2 cellular contexts compared by ENCODE assay signal in the genomic region with DNA sequence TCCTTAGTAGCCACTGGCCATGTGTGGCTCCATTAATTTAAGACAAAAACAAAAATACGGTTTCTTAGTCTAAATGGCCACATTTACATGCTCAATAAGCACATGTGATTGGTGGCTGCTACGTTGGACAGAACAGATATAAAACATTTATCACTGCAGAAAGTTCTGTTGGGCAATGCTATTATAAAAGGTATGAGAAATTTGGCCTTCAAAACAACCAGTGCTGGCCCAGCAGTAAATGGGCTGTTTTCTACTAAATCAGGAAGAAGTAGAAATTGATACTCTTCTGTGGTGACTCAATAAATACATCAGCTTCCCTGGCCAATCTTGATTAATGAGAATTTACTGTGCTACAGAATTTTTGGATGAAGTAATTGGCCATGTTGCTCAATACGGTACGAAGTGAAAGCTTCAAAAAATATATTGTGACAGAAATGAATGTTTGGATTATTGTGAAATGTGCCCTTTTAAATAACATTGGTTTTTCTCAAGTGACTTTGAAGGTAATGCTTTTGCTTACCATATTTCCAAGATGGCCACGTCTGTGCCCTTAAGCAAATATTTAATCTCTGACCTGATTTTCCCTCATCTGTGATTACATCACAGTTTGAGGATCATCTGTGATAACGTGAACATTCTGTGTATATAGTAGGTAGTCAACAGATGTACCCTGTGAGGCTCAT.
A peak's percentile ranks its signal among the peaks of the same experiment; 100 is the strongest.
TF ChIP-seq lines count a peak whose summit lies in the region.

No MANE protein-coding gene starts in this region.

TF ChIP-seq in IMR-90, 13 proteins besides CTCF, POLR2A, EP300 and RAD21:
- TF ChIP-seq CEBPB (IDR thresholded peaks at IDR 0.05; ENCODE audit: low read depth, low read length) (peak; percentile 90), NFE2L2 (IDR thresholded peaks at IDR 0.05; ENCODE audit: low read depth, low read length) (no peak)
TF ChIP-seq in IMR-90: peak in this region for 1.

TF ChIP-seq in liver, 16 proteins besides CTCF, POLR2A, EP300 and RAD21:
- TF ChIP-seq SP1 (IDR thresholded peaks at IDR 0.05) (peak; percentile 69), HNF4G (IDR thresholded peaks at IDR 0.05) (peak; percentile 8), JUND (IDR thresholded peaks at IDR 0.05) (peak; percentile 72 to 86), RXRA (IDR thresholded peaks at IDR 0.05) (peak; percentile 87 to 93), TAF1 (conservative IDR thresholded peaks at IDR 0.05) (no peak), HNF4A (conservative IDR thresholded peaks at IDR 0.05) (peak; percentile 87 to 88), NR2F2 (IDR thresholded peaks at IDR 0.05) (no peak), YY1 (IDR thresholded peaks at IDR 0.05) (peak; percentile 97), GABPA (IDR thresholded peaks at IDR 0.05 in 1 of 2, conservative IDR thresholded peaks at IDR 0.05 in 1 of 2) (peak in 1 of 2 donors; percentile 45), FOXA1 (IDR thresholded peaks at IDR 0.05) (peak; percentile 40), EGR1 (IDR thresholded peaks at IDR 0.05; ENCODE audit: low read depth in 2 of 2) (peak in 1 of 2 donors; percentile 41), FOXA2 (IDR thresholded peaks at IDR 0.05) (peak; percentile 48)
- TF ChIP-seq, protein P1, sequence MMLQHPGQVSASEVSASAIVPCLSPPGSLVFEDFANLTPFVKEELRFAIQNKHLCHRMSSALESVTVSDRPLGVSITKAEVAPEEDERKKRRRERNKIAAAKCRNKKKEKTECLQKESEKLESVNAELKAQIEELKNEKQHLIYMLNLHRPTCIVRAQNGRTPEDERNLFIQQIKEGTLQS (IDR thresholded peaks at IDR 0.05), result peak; percentile 75
- TF ChIP-seq, protein P2, sequence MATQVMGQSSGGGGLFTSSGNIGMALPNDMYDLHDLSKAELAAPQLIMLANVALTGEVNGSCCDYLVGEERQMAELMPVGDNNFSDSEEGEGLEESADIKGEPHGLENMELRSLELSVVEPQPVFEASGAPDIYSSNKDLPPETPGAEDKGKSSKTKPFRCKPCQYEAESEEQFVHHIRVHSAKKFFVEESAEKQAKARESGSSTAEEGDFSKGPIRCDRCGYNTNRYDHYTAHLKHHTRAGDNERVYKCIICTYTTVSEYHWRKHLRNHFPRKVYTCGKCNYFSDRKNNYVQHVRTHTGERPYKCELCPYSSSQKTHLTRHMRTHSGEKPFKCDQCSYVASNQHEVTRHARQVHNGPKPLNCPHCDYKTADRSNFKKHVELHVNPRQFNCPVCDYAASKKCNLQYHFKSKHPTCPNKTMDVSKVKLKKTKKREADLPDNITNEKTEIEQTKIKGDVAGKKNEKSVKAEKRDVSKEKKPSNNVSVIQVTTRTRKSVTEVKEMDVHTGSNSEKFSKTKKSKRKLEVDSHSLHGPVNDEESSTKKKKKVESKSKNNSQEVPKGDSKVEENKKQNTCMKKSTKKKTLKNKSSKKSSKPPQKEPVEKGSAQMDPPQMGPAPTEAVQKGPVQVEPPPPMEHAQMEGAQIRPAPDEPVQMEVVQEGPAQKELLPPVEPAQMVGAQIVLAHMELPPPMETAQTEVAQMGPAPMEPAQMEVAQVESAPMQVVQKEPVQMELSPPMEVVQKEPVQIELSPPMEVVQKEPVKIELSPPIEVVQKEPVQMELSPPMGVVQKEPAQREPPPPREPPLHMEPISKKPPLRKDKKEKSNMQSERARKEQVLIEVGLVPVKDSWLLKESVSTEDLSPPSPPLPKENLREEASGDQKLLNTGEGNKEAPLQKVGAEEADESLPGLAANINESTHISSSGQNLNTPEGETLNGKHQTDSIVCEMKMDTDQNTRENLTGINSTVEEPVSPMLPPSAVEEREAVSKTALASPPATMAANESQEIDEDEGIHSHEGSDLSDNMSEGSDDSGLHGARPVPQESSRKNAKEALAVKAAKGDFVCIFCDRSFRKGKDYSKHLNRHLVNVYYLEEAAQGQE (IDR thresholded peaks at IDR 0.05), result peak; percentile 57
- TF ChIP-seq, protein P3, sequence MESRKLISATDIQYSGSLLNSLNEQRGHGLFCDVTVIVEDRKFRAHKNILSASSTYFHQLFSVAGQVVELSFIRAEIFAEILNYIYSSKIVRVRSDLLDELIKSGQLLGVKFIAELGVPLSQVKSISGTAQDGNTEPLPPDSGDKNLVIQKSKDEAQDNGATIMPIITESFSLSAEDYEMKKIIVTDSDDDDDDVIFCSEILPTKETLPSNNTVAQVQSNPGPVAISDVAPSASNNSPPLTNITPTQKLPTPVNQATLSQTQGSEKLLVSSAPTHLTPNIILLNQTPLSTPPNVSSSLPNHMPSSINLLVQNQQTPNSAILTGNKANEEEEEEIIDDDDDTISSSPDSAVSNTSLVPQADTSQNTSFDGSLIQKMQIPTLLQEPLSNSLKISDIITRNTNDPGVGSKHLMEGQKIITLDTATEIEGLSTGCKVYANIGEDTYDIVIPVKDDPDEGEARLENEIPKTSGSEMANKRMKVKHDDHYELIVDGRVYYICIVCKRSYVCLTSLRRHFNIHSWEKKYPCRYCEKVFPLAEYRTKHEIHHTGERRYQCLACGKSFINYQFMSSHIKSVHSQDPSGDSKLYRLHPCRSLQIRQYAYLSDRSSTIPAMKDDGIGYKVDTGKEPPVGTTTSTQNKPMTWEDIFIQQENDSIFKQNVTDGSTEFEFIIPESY (IDR thresholded peaks at IDR 0.05), result peak; percentile 75
- TF ChIP-seq, protein P4, sequence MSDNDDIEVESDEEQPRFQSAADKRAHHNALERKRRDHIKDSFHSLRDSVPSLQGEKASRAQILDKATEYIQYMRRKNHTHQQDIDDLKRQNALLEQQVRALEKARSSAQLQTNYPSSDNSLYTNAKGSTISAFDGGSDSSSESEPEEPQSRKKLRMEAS (IDR thresholded peaks at IDR 0.05), result peak; percentile 75
